In the genomic region with DNA sequence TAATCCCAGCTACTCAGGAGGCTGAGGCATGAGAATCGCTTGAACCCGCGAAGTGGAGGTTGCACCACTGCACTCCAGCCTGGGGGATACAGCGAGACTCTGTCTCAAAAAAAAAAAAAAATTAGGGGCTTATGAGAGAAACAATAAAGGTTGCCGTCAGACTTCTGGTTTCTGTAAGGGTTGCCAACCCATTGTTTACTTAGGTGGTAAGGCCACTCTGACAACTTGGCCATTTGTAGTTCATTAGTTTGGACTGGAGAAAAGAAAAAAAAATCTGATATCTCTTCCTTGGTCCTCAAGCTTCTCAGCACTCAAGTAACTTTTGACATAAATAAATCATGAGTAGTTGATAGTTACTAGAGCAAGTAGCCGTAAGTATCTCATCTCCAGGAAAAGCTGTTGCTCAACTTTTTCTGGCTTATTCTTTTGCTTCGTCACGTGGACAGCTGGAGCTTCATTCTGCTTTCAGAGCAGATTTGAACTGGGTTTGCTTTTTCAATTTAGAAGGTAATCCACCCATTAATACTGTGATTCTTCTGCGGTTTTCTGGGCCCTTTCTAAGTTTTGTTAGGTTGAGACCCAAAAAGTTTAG, we compare ENCODE assay signal across 1 cellular context.
TF ChIP-seq lines count a peak whose summit lies in the region.

No MANE protein-coding gene starts in this region.

TF ChIP-seq in K562, 482 proteins besides CTCF, POLR2A, EP300 and RAD21:
- TF ChIP-seq DPF2 (IDR thresholded peaks at IDR 0.05) (peak; percentile 34; the same call in 1 of the 2 replicates), NFE2 (IDR thresholded peaks at IDR 0.05; ENCODE audit: low read depth) (peak; percentile 35; the same call in 1 of the 2 replicates), MAFG (tag; conservative IDR thresholded peaks at IDR 0.05) (peak; percentile 58; the same call in 1 of the 2 replicates), ILF3 (IDR thresholded peaks at IDR 0.05; ENCODE audit: borderline replicate concordance) (no peak), ZNF316 (IDR thresholded peaks at IDR 0.05) (0 out of 2 replicates have a peak, but pooled peaks have one; percentile 34), MEIS2 (IDR thresholded peaks at IDR 0.05; ENCODE audit: partially characterized antibody) (peak; percentile 96), ZNF146 (CRISPR knock-in tag; IDR thresholded peaks at IDR 0.05; ENCODE audit: unreplicated experiment) (no peak), ZFP1 (CRISPR knock-in tag; IDR thresholded peaks at IDR 0.05) (peak; percentile 83), MTA2 (IDR thresholded peaks at IDR 0.05; ENCODE audit: low read depth) (no peak), LEF1 (IDR thresholded peaks at IDR 0.05) (no peak), CEBPB (tag; IDR thresholded peaks at IDR 0.05) (peak; percentile 96), SMC3 (conservative IDR thresholded peaks at IDR 0.05; ENCODE audit: insufficient read depth, low read depth, low read length) (no peak), CEBPG (CRISPR knock-in tag; IDR thresholded peaks at IDR 0.05) (peak; percentile 77; the same call in 1 of the 2 replicates), CEBPG (tag; conservative IDR thresholded peaks at IDR 0.05 in 1 of 2, IDR thresholded peaks at IDR 0.05 in 1 of 2) (peak; percentile 84 to 94), MAFK (IDR thresholded peaks at IDR 0.05; ENCODE audit: low read length) (no peak), ATF7 (IDR thresholded peaks at IDR 0.05) (peak; percentile 43; the same call in 1 of the 2 replicates), ETV1 (tag; conservative IDR thresholded peaks at IDR 0.05; ENCODE audit: low read depth) (0 out of 2 replicates have a peak, but pooled peaks have one; percentile 16), POLR2AphosphoS2 (IDR thresholded peaks at IDR 0.05; ENCODE audit: low read length) (no peak), CBFB (CRISPR knock-in tag; IDR thresholded peaks at IDR 0.05) (no peak), SUPT5H (IDR thresholded peaks at IDR 0.05) (no peak), HNRNPLL (IDR thresholded peaks at IDR 0.05; ENCODE audit: low read depth, low read length, poor library complexity, severe bottlenecking) (peak; percentile 45), ZNF76 (CRISPR knock-in tag; IDR thresholded peaks at IDR 0.05; ENCODE audit: borderline replicate concordance) (no peak), PYGO2 (tag; IDR thresholded peaks at IDR 0.05) (no peak), ATF1 (CRISPR knock-in tag; IDR thresholded peaks at IDR 0.05) (no peak), ATF1 (tag; IDR thresholded peaks at IDR 0.05) (no peak), GABPA (tag; conservative IDR thresholded peaks at IDR 0.05; ENCODE audit: low read depth) (0 out of 2 replicates have a peak, but pooled peaks have one; percentile 13), ZNF224 (CRISPR knock-in tag; IDR thresholded peaks at IDR 0.05) (no peak), DACH1 (IDR thresholded peaks at IDR 0.05; ENCODE audit: partially characterized antibody) (peak; percentile 33), TCF3 (CRISPR knock-in tag; IDR thresholded peaks at IDR 0.05) (no peak), NELFE (IDR thresholded peaks at IDR 0.05; ENCODE audit: insufficient read depth, insufficient read length) (no peak), RAD51 (IDR thresholded peaks at IDR 0.05; ENCODE audit: borderline replicate concordance, low read depth) (peak; percentile 85), ZNF644 (tag; IDR thresholded peaks at IDR 0.05; ENCODE audit: low read depth) (0 out of 2 replicates have a peak, but pooled peaks have one; percentile 32), CBFA2T2 (conservative IDR thresholded peaks at IDR 0.05) (0 out of 2 replicates have a peak, but pooled peaks have one; percentile 10)
- TF ChIP-seq, protein P1, sequence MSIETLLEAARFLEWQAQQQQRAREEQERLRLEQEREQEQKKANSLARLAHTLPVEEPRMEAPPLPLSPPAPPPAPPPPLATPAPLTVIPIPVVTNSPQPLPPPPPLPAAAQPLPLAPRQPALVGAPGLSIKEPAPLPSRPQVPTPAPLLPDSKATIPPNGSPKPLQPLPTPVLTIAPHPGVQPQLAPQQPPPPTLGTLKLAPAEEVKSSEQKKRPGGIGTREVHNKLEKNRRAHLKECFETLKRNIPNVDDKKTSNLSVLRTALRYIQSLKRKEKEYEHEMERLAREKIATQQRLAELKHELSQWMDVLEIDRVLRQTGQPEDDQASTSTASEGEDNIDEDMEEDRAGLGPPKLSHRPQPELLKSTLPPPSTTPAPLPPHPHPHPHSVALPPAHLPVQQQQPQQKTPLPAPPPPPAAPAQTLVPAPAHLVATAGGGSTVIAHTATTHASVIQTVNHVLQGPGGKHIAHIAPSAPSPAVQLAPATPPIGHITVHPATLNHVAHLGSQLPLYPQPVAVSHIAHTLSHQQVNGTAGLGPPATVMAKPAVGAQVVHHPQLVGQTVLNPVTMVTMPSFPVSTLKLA (conservative IDR thresholded peaks at IDR 0.05): 0 out of 4 replicates have a peak, but pooled peaks of 1 of the 2 experiments have one; percentile 22
- TF ChIP-seq, protein P2, sequence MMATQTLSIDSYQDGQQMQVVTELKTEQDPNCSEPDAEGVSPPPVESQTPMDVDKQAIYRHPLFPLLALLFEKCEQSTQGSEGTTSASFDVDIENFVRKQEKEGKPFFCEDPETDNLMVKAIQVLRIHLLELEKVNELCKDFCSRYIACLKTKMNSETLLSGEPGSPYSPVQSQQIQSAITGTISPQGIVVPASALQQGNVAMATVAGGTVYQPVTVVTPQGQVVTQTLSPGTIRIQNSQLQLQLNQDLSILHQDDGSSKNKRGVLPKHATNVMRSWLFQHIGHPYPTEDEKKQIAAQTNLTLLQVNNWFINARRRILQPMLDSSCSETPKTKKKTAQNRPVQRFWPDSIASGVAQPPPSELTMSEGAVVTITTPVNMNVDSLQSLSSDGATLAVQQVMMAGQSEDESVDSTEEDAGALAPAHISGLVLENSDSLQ (IDR thresholded peaks at IDR 0.05): peak; percentile 86
- TF ChIP-seq, protein P3, sequence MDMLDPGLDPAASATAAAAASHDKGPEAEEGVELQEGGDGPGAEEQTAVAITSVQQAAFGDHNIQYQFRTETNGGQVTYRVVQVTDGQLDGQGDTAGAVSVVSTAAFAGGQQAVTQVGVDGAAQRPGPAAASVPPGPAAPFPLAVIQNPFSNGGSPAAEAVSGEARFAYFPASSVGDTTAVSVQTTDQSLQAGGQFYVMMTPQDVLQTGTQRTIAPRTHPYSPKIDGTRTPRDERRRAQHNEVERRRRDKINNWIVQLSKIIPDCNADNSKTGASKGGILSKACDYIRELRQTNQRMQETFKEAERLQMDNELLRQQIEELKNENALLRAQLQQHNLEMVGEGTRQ (CRISPR knock-in tag; IDR thresholded peaks at IDR 0.05): peak; percentile 80
- TF ChIP-seq, protein P4, sequence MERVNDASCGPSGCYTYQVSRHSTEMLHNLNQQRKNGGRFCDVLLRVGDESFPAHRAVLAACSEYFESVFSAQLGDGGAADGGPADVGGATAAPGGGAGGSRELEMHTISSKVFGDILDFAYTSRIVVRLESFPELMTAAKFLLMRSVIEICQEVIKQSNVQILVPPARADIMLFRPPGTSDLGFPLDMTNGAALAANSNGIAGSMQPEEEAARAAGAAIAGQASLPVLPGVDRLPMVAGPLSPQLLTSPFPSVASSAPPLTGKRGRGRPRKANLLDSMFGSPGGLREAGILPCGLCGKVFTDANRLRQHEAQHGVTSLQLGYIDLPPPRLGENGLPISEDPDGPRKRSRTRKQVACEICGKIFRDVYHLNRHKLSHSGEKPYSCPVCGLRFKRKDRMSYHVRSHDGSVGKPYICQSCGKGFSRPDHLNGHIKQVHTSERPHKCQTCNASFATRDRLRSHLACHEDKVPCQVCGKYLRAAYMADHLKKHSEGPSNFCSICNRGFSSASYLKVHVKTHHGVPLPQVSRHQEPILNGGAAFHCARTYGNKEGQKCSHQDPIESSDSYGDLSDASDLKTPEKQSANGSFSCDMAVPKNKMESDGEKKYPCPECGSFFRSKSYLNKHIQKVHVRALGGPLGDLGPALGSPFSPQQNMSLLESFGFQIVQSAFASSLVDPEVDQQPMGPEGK (CRISPR knock-in tag; IDR thresholded peaks at IDR 0.05; ENCODE audit: borderline replicate concordance): no peak
- TF ChIP-seq, protein P5, sequence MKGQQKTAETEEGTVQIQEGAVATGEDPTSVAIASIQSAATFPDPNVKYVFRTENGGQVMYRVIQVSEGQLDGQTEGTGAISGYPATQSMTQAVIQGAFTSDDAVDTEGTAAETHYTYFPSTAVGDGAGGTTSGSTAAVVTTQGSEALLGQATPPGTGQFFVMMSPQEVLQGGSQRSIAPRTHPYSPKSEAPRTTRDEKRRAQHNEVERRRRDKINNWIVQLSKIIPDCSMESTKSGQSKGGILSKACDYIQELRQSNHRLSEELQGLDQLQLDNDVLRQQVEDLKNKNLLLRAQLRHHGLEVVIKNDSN (CRISPR knock-in tag; IDR thresholded peaks at IDR 0.05): peak; percentile 57; the same call in 1 of the 2 replicates
- TF ChIP-seq, protein P6, sequence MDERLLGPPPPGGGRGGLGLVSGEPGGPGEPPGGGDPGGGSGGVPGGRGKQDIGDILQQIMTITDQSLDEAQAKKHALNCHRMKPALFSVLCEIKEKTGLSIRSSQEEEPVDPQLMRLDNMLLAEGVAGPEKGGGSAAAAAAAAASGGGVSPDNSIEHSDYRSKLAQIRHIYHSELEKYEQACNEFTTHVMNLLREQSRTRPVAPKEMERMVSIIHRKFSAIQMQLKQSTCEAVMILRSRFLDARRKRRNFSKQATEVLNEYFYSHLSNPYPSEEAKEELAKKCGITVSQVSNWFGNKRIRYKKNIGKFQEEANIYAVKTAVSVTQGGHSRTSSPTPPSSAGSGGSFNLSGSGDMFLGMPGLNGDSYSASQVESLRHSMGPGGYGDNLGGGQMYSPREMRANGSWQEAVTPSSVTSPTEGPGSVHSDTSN (CRISPR knock-in tag; IDR thresholded peaks at IDR 0.05; ENCODE audit: low read depth): no peak
- TF ChIP-seq, protein P6 (tag; conservative IDR thresholded peaks at IDR 0.05; ENCODE audit: low read depth): peak; percentile 94
- TF ChIP-seq, protein P7, sequence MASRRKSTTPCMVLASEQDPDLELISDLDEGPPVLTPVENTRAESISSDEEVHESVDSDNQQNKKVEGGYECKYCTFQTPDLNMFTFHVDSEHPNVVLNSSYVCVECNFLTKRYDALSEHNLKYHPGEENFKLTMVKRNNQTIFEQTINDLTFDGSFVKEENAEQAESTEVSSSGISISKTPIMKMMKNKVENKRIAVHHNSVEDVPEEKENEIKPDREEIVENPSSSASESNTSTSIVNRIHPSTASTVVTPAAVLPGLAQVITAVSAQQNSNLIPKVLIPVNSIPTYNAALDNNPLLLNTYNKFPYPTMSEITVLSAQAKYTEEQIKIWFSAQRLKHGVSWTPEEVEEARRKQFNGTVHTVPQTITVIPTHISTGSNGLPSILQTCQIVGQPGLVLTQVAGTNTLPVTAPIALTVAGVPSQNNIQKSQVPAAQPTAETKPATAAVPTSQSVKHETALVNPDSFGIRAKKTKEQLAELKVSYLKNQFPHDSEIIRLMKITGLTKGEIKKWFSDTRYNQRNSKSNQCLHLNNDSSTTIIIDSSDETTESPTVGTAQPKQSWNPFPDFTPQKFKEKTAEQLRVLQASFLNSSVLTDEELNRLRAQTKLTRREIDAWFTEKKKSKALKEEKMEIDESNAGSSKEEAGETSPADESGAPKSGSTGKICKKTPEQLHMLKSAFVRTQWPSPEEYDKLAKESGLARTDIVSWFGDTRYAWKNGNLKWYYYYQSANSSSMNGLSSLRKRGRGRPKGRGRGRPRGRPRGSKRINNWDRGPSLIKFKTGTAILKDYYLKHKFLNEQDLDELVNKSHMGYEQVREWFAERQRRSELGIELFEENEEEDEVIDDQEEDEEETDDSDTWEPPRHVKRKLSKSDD (conservative IDR thresholded peaks at IDR 0.05; ENCODE audit: low read length): no peak
- TF ChIP-seq, protein P8, sequence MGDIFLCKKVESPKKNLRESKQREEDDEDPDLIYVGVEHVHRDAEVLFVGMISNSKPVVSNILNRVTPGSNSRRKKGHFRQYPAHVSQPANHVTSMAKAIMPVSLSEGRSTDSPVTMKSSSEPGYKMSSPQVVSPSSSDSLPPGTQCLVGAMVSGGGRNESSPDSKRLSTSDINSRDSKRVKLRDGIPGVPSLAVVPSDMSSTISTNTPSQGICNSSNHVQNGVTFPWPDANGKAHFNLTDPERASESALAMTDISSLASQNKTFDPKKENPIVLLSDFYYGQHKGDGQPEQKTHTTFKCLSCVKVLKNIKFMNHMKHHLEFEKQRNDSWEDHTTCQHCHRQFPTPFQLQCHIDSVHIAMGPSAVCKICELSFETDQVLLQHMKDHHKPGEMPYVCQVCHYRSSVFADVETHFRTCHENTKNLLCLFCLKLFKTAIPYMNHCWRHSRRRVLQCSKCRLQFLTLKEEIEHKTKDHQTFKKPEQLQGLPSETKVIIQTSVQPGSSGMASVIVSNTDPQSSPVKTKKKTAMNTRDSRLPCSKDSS (IDR thresholded peaks at IDR 0.05; ENCODE audit: low read depth, partially characterized antibody): no peak
- TF ChIP-seq, protein P9, sequence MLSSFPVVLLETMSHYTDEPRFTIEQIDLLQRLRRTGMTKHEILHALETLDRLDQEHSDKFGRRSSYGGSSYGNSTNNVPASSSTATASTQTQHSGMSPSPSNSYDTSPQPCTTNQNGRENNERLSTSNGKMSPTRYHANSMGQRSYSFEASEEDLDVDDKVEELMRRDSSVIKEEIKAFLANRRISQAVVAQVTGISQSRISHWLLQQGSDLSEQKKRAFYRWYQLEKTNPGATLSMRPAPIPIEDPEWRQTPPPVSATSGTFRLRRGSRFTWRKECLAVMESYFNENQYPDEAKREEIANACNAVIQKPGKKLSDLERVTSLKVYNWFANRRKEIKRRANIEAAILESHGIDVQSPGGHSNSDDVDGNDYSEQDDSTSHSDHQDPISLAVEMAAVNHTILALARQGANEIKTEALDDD (IDR thresholded peaks at IDR 0.05): peak; percentile 83
- TF ChIP-seq, protein P10, sequence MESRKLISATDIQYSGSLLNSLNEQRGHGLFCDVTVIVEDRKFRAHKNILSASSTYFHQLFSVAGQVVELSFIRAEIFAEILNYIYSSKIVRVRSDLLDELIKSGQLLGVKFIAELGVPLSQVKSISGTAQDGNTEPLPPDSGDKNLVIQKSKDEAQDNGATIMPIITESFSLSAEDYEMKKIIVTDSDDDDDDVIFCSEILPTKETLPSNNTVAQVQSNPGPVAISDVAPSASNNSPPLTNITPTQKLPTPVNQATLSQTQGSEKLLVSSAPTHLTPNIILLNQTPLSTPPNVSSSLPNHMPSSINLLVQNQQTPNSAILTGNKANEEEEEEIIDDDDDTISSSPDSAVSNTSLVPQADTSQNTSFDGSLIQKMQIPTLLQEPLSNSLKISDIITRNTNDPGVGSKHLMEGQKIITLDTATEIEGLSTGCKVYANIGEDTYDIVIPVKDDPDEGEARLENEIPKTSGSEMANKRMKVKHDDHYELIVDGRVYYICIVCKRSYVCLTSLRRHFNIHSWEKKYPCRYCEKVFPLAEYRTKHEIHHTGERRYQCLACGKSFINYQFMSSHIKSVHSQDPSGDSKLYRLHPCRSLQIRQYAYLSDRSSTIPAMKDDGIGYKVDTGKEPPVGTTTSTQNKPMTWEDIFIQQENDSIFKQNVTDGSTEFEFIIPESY (CRISPR knock-in tag; IDR thresholded peaks at IDR 0.05): peak; percentile 54; the same call in 1 of the 2 replicates
